In the genomic region with DNA sequence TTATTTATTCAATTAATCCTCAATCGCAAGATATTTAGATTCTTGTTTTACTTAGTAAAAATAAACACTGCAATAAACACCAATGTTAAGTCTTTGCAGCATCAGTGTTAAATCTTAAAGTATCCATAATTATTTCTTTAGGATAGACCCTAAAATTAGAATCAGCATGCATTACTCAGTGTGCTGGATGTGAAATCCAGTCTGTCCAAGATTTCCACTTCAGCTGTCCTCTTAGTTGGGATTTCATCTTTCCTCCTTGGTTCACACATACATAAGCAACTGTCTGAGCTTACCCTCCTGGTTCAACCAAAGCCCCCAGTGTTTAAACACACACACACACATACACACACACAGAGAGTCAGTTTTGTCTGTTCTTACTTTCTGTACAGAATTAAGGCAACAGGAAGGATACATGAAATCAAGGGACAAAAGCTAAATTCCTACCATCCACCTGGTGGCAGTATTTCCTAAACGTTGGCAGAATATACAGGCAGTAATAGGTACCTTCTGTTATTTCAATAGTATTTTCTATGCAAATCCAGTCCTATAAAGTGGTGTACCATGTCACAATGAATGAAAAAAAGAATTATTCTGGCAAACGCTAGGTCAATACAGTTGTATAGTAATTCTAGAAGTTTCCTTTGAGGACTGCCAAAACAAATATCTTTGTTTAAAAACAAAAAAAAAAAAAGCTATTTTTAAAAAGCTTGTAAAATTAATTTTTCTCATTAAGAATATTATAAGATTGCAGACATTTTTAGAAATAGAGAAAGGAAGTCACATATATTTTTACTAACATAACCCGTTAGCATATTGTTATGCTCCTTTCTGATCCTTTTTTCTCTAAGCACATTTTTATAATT, we compare ENCODE assay signal across 8 cellular contexts.
A peak's percentile ranks its signal among the peaks of the same experiment; 100 is the strongest.
DNase-seq lines count a peak whose midpoint lies in the region; ATAC-seq and TF ChIP-seq lines count a peak whose summit lies in the region.

No MANE protein-coding gene starts in this region.

- H4K20me1 ChIP-seq in SU-DHL-6 (ENCODE audit: low read depth, low read length), result no peaks in the 10 kb centered on the region

- in situ Hi-C loops in HAP-1 (cut with MboI; ENCODE audit: low sequenced_read_pairs), result loop anchor here (25.0 kb wide), 1 partner anchor 262 kb away; no protein-coding TSS in a partner anchor

- peaks cover 6% of the 10 kb centered on the region for H3K4me1 ChIP-seq in HAP-1

- H3K9me3 ChIP-seq in HAP-1 (no peaks in the 10 kb centered on the region), SU-DHL-6 (ENCODE audit: insufficient read depth, low read length) (no peaks in the 10 kb centered on the region)

- H3K79me2 ChIP-seq in SU-DHL-6 (ENCODE audit: insufficient read depth, low read length), result no peaks in the 10 kb centered on the region

- TF ChIP-seq CTCF in SU-DHL-6 (IDR thresholded peaks at IDR 0.05; ENCODE audit: insufficient read depth, low read length, poor library complexity, severe bottlenecking) (peak; percentile 60), cardiac fibroblast (IDR thresholded peaks at IDR 0.05; ENCODE audit: low read depth, low read length) (peak; percentile 69)

- H3K4me3 ChIP-seq in HAP-1 (no peak overlapping the region), SU-DHL-6 (ENCODE audit: insufficient read depth, low read length, poor library complexity, severe bottlenecking) (no peak overlapping the region), cardiac fibroblast (replicated peaks in 1 of 2; ENCODE audit: low read depth in 2 of 2, low read length in 2 of 2) (no peak overlapping the region)

- H3K36me3 ChIP-seq in HAP-1 (replicated peaks) (no peaks in the 10 kb centered on the region), SU-DHL-6 (ENCODE audit: low read length) (no peaks in the 10 kb centered on the region)

- H3K27ac Mint-ChIP-seq in stimulated activated effector memory CD8-positive, alpha-beta T cell treated with anti-CD3 and anti-CD28 coated beads, Interleukin-12 subunit alpha, Interleukin-12 subunit beta, amount 100 ng/mL, for 72 hours, result no peak overlapping the region

- H3K27me3 ChIP-seq in HAP-1 (ENCODE audit: low read depth) (peaks cover 15% of the 10 kb centered on the region), SU-DHL-6 (ENCODE audit: low read length) (no peaks in the 10 kb centered on the region)

- no peak overlapping the region for H3K27ac ChIP-seq in SU-DHL-6 (ENCODE audit: low read depth, low read length)

- no peak overlapping the region for H2AFZ ChIP-seq in SU-DHL-6 (ENCODE audit: low read depth, low read length, severe bottlenecking)

- H3K9me2 ChIP-seq in SU-DHL-6 (replicated peaks; ENCODE audit: insufficient read depth, low read length), result no peaks in the 10 kb centered on the region

- no peaks in the 10 kb centered on the region for H3K9me3 Mint-ChIP-seq in stimulated activated effector memory CD8-positive, alpha-beta T cell treated with anti-CD3 and anti-CD28 coated beads, Interleukin-12 subunit alpha, Interleukin-12 subunit beta, amount 100 ng/mL, for 72 hours

- H3K9ac ChIP-seq in SU-DHL-6 (ENCODE audit: low read length), result no peak overlapping the region

- H3K4me2 ChIP-seq in SU-DHL-6 (ENCODE audit: low read depth, low read length, poor library complexity, severe bottlenecking), result no peak overlapping the region

- H3K36me3 Mint-ChIP-seq in stimulated activated effector memory CD8-positive, alpha-beta T cell treated with anti-CD3 and anti-CD28 coated beads, Interleukin-12 subunit alpha, Interleukin-12 subunit beta, amount 100 ng/mL, for 72 hours, result no peaks in the 10 kb centered on the region

- peak; percentile 75 for ATAC-seq in stimulated activated effector memory CD8-positive, alpha-beta T cell treated with anti-CD3 and anti-CD28 coated beads, Interleukin-12 subunit alpha, Interleukin-12 subunit beta, amount 100 ng/mL, for 72 hours
- no peak for ATAC-seq in GM21737 (IDR thresholded peaks at IDR 0.05; ENCODE audit: unreplicated experiment)

- H3K4me3 Mint-ChIP-seq in stimulated activated effector memory CD8-positive, alpha-beta T cell treated with anti-CD3 and anti-CD28 coated beads, Interleukin-12 subunit alpha, Interleukin-12 subunit beta, amount 100 ng/mL, for 72 hours, result no peak overlapping the region

- DNase-seq in DMS153 treated with DMSO at 0.1 percent for 48 hours (lab: John Stamatoyannopoulos, UW; ENCODE audit: unreplicated experiment), result peak; percentile 44
- peak; percentile 57 to 87 for DNase-seq in HAP-1 (ENCODE audit: low spot score in 2 of 2)
- peak; percentile 1 to 22 for DNase-seq in NCI-H187 (lab: John Stamatoyannopoulos, UW)
- DNase-seq in cardiac fibroblast (ENCODE audit: low read depth in 2 of 2), result peak; percentile 87
- peak; percentile 56 for DNase-seq in islet precursor cell
- peak; percentile 8 to 57 for DNase-seq in stimulated activated effector memory CD8-positive, alpha-beta T cell treated with anti-CD3 and anti-CD28 coated beads, Interleukin-12 subunit alpha, Interleukin-12 subunit beta, amount 100 ng/mL, for 72 hours (ENCODE audit: low spot score in 2 of 2)

- H3F3A ChIP-seq in SU-DHL-6 (ENCODE audit: insufficient read depth), result no peaks in the 10 kb centered on the region

- H3K4me1 Mint-ChIP-seq in stimulated activated effector memory CD8-positive, alpha-beta T cell treated with anti-CD3 and anti-CD28 coated beads, Interleukin-12 subunit alpha, Interleukin-12 subunit beta, amount 100 ng/mL, for 72 hours, result no peaks in the 10 kb centered on the region

Comparison
In these comparisons a context has a peak if more than half of its experiments do, and no peak if none do; other contexts are left out.
1. DNase-seq: peak in every context shown above with its lines; median percentile 87 in cardiac fibroblast; 72 in HAP-1; 56 in islet precursor cell; 44 in DMS153 treated with DMSO at 0.1 percent for 48 hours; 32 in stimulated activated effector memory CD8-positive, alpha-beta T cell treated with anti-CD3 and anti-CD28 coated beads, Interleukin-12 subunit alpha, Interleukin-12 subunit beta, amount 100 ng/mL, for 72 hours; 12 in NCI-H187.